In the genomic region with DNA sequence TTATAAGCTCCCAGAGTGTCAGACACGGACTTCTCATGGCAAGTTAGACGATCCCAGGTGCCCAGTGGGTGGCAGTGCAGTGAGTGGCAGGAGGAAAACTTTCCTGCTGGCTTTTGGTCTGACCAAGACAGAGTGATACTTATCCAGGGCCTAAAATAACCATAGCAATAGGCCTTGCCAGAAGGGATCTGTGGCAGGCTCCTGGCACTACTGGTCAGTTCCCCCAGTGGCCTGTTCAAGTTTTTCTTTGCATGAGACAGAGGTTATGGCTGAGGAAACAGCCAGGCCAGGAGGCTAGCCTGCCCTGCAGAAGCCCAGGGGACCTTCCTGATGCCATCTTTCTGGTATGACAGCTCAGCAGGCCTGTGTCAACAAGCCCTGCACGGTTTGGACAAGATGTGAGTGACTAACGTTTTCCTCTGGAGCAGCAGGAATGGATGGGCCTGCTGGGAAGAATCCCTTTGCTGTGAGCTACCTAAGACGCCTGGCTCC, we compare ENCODE assay signal across 1 cellular context.
TF ChIP-seq lines count a peak whose summit lies in the region.

No MANE protein-coding gene starts in this region.

TF ChIP-seq in SK-N-SH, 30 proteins besides CTCF, POLR2A, EP300 and RAD21 (continued from another document):
- TF ChIP-seq JUND (IDR thresholded peaks at IDR 0.05) (0 out of 2 replicates have a peak, but pooled peaks have one; percentile 19), CHD2 (IDR thresholded peaks at IDR 0.05; ENCODE audit: low read length, partially characterized antibody) (no peak), FOSL2 (IDR thresholded peaks at IDR 0.05; ENCODE audit: borderline replicate concordance, low read depth) (peak; percentile 20; the same call in 1 of the 2 replicates)
- TF ChIP-seq, protein P1, sequence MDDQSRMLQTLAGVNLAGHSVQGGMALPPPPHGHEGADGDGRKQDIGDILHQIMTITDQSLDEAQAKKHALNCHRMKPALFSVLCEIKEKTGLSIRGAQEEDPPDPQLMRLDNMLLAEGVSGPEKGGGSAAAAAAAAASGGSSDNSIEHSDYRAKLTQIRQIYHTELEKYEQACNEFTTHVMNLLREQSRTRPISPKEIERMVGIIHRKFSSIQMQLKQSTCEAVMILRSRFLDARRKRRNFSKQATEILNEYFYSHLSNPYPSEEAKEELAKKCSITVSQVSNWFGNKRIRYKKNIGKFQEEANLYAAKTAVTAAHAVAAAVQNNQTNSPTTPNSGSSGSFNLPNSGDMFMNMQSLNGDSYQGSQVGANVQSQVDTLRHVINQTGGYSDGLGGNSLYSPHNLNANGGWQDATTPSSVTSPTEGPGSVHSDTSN (IDR thresholded peaks at IDR 0.05): peak; percentile 62
- TF ChIP-seq, protein P2, sequence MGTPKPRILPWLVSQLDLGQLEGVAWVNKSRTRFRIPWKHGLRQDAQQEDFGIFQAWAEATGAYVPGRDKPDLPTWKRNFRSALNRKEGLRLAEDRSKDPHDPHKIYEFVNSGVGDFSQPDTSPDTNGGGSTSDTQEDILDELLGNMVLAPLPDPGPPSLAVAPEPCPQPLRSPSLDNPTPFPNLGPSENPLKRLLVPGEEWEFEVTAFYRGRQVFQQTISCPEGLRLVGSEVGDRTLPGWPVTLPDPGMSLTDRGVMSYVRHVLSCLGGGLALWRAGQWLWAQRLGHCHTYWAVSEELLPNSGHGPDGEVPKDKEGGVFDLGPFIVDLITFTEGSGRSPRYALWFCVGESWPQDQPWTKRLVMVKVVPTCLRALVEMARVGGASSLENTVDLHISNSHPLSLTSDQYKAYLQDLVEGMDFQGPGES (IDR thresholded peaks at IDR 0.05; ENCODE audit: low read depth, low read length): no peak
- TF ChIP-seq, protein P3, sequence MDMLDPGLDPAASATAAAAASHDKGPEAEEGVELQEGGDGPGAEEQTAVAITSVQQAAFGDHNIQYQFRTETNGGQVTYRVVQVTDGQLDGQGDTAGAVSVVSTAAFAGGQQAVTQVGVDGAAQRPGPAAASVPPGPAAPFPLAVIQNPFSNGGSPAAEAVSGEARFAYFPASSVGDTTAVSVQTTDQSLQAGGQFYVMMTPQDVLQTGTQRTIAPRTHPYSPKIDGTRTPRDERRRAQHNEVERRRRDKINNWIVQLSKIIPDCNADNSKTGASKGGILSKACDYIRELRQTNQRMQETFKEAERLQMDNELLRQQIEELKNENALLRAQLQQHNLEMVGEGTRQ (IDR thresholded peaks at IDR 0.05; ENCODE audit: borderline replicate concordance, low read depth, low read length): no peak
